ENCODE assay signal across 8 cellular contexts in genomic region chr6:2768125-2768524, GRCh38. TPM values are rescaled to one million over a fixed set of nuclear protein-coding genes. Genes with fewer than 3 reads are reported as not detected.
A peak's percentile ranks its signal among the peaks of the same experiment; 100 is the strongest.
DNase-seq lines count a peak whose midpoint lies in the region; ATAC-seq and TF ChIP-seq lines count a peak whose summit lies in the region.

No MANE protein-coding gene starts in this region.

- no peaks in the 10 kb centered on the region for H3K9me3 Mint-ChIP-seq in CD4-positive, alpha-beta T cell
- no peaks in the 10 kb centered on the region for H3K9me3 Mint-ChIP-seq in naive thymus-derived CD8-positive, alpha-beta T cell

- no peaks in the 10 kb centered on the region for H3K27me3 Mint-ChIP-seq in CD4-positive, alpha-beta T cell
- no peaks in the 10 kb centered on the region for H3K27me3 Mint-ChIP-seq in naive thymus-derived CD8-positive, alpha-beta T cell

- 93% methylated on average over 5 of the region's 5 CpGs for WGBS in mammary epithelial cell (ENCODE audit: low coverage, missing lambda C conversion rate)

- H3K4me2 ChIP-seq in mammary epithelial cell (ENCODE audit: insufficient read depth, low read depth, low read length): peak overlapping the region; percentile 87

- no peak for DNase-seq in CD4-positive, alpha-beta T cell
- DNase-seq in LNCaP clone FGC (ENCODE audit: low read depth): no peak
- DNase-seq in mammary epithelial cell: no peak
- DNase-seq in naive thymus-derived CD8-positive, alpha-beta T cell: no peak
- no peak for DNase-seq in hypothalamus (lab: John Stamatoyannopoulos, UW)
- DNase-seq in NCI-H2107 (lab: John Stamatoyannopoulos, UW): no peak
- DNase-seq in Ammon's horn (ENCODE audit: low spot score): no peak

- no peaks in the 10 kb centered on the region for H4K20me1 ChIP-seq in mammary epithelial cell (ENCODE audit: insufficient read depth, low read length)

- H3K4me3 Mint-ChIP-seq in CD4-positive, alpha-beta T cell: peak overlapping the region; percentile 95
- peak overlapping the region; percentile 60 to 94 (median 88) for H3K4me3 Mint-ChIP-seq in naive thymus-derived CD8-positive, alpha-beta T cell

- dilution Hi-C loops in mammary epithelial cell (cut with HindIII; ENCODE audit: low sequenced_read_pairs): no loop called here

- H3K4me3 ChIP-seq in LNCaP clone FGC (ENCODE audit: low read depth, low read length) (peak overlapping the region; percentile 85), mammary epithelial cell (replicated peaks in 1 of 3; ENCODE audit: insufficient read depth in 1 of 3, low read depth in 2 of 3, low read length in 3 of 3) (peak overlapping the region; percentile 48 to 88 (median 82))

- POLR2A ChIA-PET in CD4-positive, alpha-beta T cell (lab: Charles Lee): interaction anchor here (0.9 to 1.2 kb wide), 3 partner anchors 59 to 220 kb away, joined by 3 to 4 read pairs (median 3); partner anchors contain the start of gene SERPINB1
- POLR2A ChIA-PET in naive thymus-derived CD8-positive, alpha-beta T cell (lab: Charles Lee): interaction anchor here (0.6 to 2.1 kb wide), 4 partner anchors 23 to 73 kb away, joined by 3 to 10 read pairs (median 4); partner anchors contain the start of gene SERPINB1

- no peak overlapping the region for H2AFZ ChIP-seq in mammary epithelial cell (ENCODE audit: low read depth, low read length)

- in situ Hi-C loops in mammary epithelial cell (cut with MboI; ENCODE audit: low sequenced_read_pairs in 2 of 2): no loop called here

- no peak overlapping the region for H3K27ac ChIP-seq in CD4-positive, alpha-beta T cell (ENCODE audit: low read depth, low read length)
- H3K27ac ChIP-seq in mammary epithelial cell (ENCODE audit: insufficient read depth, low read depth, low read length): no peak overlapping the region

- H3K9me3 ChIP-seq in CD4-positive, alpha-beta T cell (ENCODE audit: control insufficient read depth, low read length): no peaks in the 10 kb centered on the region
- no peaks in the 10 kb centered on the region for H3K9me3 ChIP-seq in mammary epithelial cell (replicated peaks; ENCODE audit: insufficient read depth, low read length)

- peaks cover 30% of the 10 kb centered on the region for H3K4me1 ChIP-seq in mammary epithelial cell (ENCODE audit: insufficient read depth, low read length)

- peaks cover 70% of the 10 kb centered on the region for H3K36me3 Mint-ChIP-seq in CD4-positive, alpha-beta T cell (ENCODE audit: low read depth)
- peaks cover 0 to 35% (median 4%) of the 10 kb centered on the region in 3 donors for H3K36me3 Mint-ChIP-seq in naive thymus-derived CD8-positive, alpha-beta T cell

- H3K79me2 ChIP-seq in mammary epithelial cell (ENCODE audit: insufficient read depth, low read length): peaks cover 79% of the 10 kb centered on the region

- H3K27me3 ChIP-seq in CD4-positive, alpha-beta T cell (ENCODE audit: control insufficient read depth, insufficient read depth, low read length): no peaks in the 10 kb centered on the region
- H3K27me3 ChIP-seq in mammary epithelial cell (ENCODE audit: insufficient read depth, low read length): no peaks in the 10 kb centered on the region

- CTCF ChIA-PET in CD4-positive, alpha-beta T cell (lab: Charles Lee): interaction anchor here (1.0 to 2.0 kb wide), 4 partner anchors 29 to 143 kb away, joined by 3 to 6 read pairs (median 4); partner anchors contain the start of gene SERPINB1
- CTCF ChIA-PET in mammary epithelial cell (lab: Charles Lee; ENCODE audit: low non-redundant PET): no interaction called here

- TF ChIP-seq CTCF in CD4-positive, alpha-beta T cell (IDR thresholded peaks at IDR 0.05): no peak
- TF ChIP-seq CTCF in LNCaP clone FGC (IDR thresholded peaks at IDR 0.05; ENCODE audit: control insufficient read depth, extremely low read depth, insufficient read depth) (no peak), mammary epithelial cell (conservative IDR thresholded peaks at IDR 0.05 in 1 of 2, IDR thresholded peaks at IDR 0.05 in 1 of 2; ENCODE audit: extremely low read depth in 1 of 2, insufficient read depth in 1 of 2, low read depth in 1 of 2, low read length in 2 of 2) (no peak)

- peak overlapping the region; percentile 92 for H3K27ac Mint-ChIP-seq in CD4-positive, alpha-beta T cell
- peak overlapping the region in 9 of 10 donors; percentile 15 to 76 (median 54) for H3K27ac Mint-ChIP-seq in naive thymus-derived CD8-positive, alpha-beta T cell

- intact Hi-C loops in CD4-positive, alpha-beta T cell (cut with DNase I, micrococcal nuclease): loop anchor here (5.0 to 10.0 kb wide), 6 partner anchors 397 to 1254 kb away; partner anchors contain the start of genes GMDS (in 1 of the 2) and SLC22A23 (in 1 of the 2)
- intact Hi-C loops in mammary epithelial cell (cut with micrococcal nuclease): loop anchor here (10.0 kb wide), 1 partner anchor 523 kb away; the partner anchor contains the start of gene GMDS

- no peak overlapping the region for H3K9ac ChIP-seq in mammary epithelial cell (ENCODE audit: insufficient read depth, low read length)

- peaks cover 20% of the 10 kb centered on the region for H3K36me3 ChIP-seq in mammary epithelial cell (ENCODE audit: insufficient read depth, low read length)

- no TSS peak for BruUV-seq in mammary epithelial cell (replicated peaks; lab: Mats Ljungman, UMichigan)

- no peak for ATAC-seq in CD4-positive, alpha-beta T cell (ENCODE audit: poor library complexity)
- ATAC-seq in naive thymus-derived CD8-positive, alpha-beta T cell: no peak
- ATAC-seq in HG03108 (IDR thresholded peaks at IDR 0.05; ENCODE audit: unreplicated experiment): no peak

- H3K4me1 Mint-ChIP-seq in CD4-positive, alpha-beta T cell (ENCODE audit: low read depth): peaks cover 78% of the 10 kb centered on the region
- H3K4me1 Mint-ChIP-seq in naive thymus-derived CD8-positive, alpha-beta T cell: peaks cover 28 to 67% (median 63%) of the 10 kb centered on the region in 4 donors

RNA-seq across cellular contexts. Expression of gene WRNIP1, which starts 2.9 kb away (rescaled TPM):
- 10 to 100 TPM; 22.4 to 25.2 TPM for total RNA-seq in CD4-positive, alpha-beta T cell
- total RNA-seq in mammary epithelial cell: 10 to 100 TPM; 43.3 to 46.0 TPM
- 58.5 TPM for polyA plus RNA-seq in mammary epithelial cell
- 44.7 TPM for polyA minus RNA-seq in mammary epithelial cell
- total RNA-seq in naive thymus-derived CD8-positive, alpha-beta T cell: 10 to 100 TPM; 42.0 to 42.8 TPM
- polyA plus RNA-seq in naive thymus-derived CD8-positive, alpha-beta T cell: 10 to 100 TPM; 33.1 to 61.0 (median 36.3) TPM

RNA-seq across cellular contexts. Expression of gene MYLK4, which starts 17.4 kb away (rescaled TPM):
- total RNA-seq in CD4-positive, alpha-beta T cell: 1 to 10 TPM; 1.6 to 2.0 TPM
- under 1 TPM; 0.31 to 0.33 TPM for total RNA-seq in mammary epithelial cell
- polyA plus RNA-seq in mammary epithelial cell: 0.12 TPM
- polyA minus RNA-seq in mammary epithelial cell: not detected
- 1 to 10 TPM in 1 of 2 experiments, under 1 TPM in 1; 0.94 to 1.3 TPM for total RNA-seq in naive thymus-derived CD8-positive, alpha-beta T cell
- polyA plus RNA-seq in naive thymus-derived CD8-positive, alpha-beta T cell: under 1 TPM; 0.02 to 0.37 (median 0.14) TPM
